12 cellular contexts compared by ENCODE assay signal in the genomic region with DNA sequence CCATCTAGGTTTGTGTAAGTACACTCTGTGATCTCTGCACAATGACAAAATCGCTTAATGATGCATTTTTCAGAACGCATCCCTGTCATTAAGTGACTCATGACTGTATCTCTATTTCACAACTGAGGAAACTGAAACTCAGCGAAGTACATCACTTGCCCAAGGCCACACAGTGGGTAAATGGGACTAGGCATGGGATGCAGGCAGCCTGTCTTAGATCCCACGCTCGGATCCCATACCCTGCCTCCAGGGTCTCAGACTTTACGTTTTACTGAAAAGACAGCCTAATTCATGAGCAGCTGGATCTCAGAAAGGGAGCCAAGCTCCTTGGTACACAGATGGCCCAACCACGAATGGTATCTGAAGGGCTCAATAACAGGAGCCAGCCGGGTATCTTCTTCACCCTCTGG. TPM values are rescaled to one million over a fixed set of nuclear protein-coding genes. Genes with fewer than 3 reads are reported as not detected.
DNase-seq lines count a peak whose midpoint lies in the region; ATAC-seq and TF ChIP-seq lines count a peak whose summit lies in the region.
"Had no signal": no experiment of that assay in that cellular context is flagged by ENCODE, and none has a peak within 500 bp of the region (broad histone marks: within the 10 kb centered on the region; RNA-seq: fewer than 3 reads in every experiment).

No MANE protein-coding gene starts in this region.

- no peak for TF ChIP-seq POLR2A in stomach (IDR thresholded peaks at IDR 0.05)

- peak overlapping the region in 2 of 5 donors; percentile 4 to 96 for H3K27ac ChIP-seq in stomach

- no peak overlapping the region for H3K4me3 ChIP-seq in stomach

- 63 to 81% (median 76%) methylated on average over 8 of the region's 8 CpGs for WGBS in stomach, 5 donors

- no peak for TF ChIP-seq CTCF in stomach (IDR thresholded peaks at IDR 0.05)

- peaks cover 16 to 30% (median 29%) of the 10 kb centered on the region in 4 donors for H3K4me1 ChIP-seq in stomach

- H3K36me3 ChIP-seq in stomach, result no peaks in the 10 kb centered on the region

- intact Hi-C loops in stomach (cut with DNase I; ENCODE audit: low total_unique reads), result no loop called here

- ATAC-seq in GM21447 (IDR thresholded peaks at IDR 0.05; ENCODE audit: unreplicated experiment) (peak; percentile 13), HG02759 (IDR thresholded peaks at IDR 0.05; ENCODE audit: unreplicated experiment) (no peak), HG03432 (IDR thresholded peaks at IDR 0.05; ENCODE audit: unreplicated experiment) (no peak)
- ATAC-seq: sciatic nerve had no signal

- DNase-seq in CD1c-positive myeloid dendritic cell (ENCODE audit: extremely low spot score) (peak; percentile 86), SIG-M5 (lab: John Stamatoyannopoulos, UW) (peak; percentile 78), iris pigment epithelial cell (ENCODE audit: low read depth) (peak; percentile 80), stomach (no peak), NCI-H2081 (lab: John Stamatoyannopoulos, UW) (no peak)
- DNase-seq: dermis blood vessel endothelial cell, DMS53, NCI-H524 had no signal

- H3K27me3 ChIP-seq in stomach, result no peaks in the 10 kb centered on the region

- no peaks in the 10 kb centered on the region for H3K9me3 ChIP-seq in stomach

- no peak for TF ChIP-seq EP300 in stomach (IDR thresholded peaks at IDR 0.05)

RNA-seq across cellular contexts. Expression of gene MLEC, which starts 2.4 kb away (rescaled TPM):
- total RNA-seq in stomach, result 1,000 to 10,000 TPM in 1 of 5 donors, 10 to 100 TPM in 4; 22.2 to 1,695 (median 86.6) TPM
- polyA plus RNA-seq in stomach, result 10 to 100 TPM; 15.1 to 28.4 (median 17.1) TPM

RNA-seq across cellular contexts. Expression of gene UNC119B, which starts 25.7 kb away (rescaled TPM):
- 10 to 100 TPM in 4 of 5 donors, 1 to 10 TPM in 1; 8.2 to 26.8 (median 19.7) TPM for total RNA-seq in stomach
- polyA plus RNA-seq in stomach, result 10 to 100 TPM in 2 of 3 donors, 1 to 10 TPM in 1; 9.6 to 14.6 (median 12.5) TPM

RNA-seq across cellular contexts. Expression of gene ACADS, which starts 41.1 kb away (rescaled TPM):
- 100 to 1,000 TPM in 2 of 5 donors, 10 to 100 TPM in 3; 16.5 to 313 (median 28.5) TPM for total RNA-seq in stomach
- 10 to 100 TPM; 31.1 to 60.6 (median 46.3) TPM for polyA plus RNA-seq in stomach

RNA-seq across cellular contexts. Expression of gene CABP1, which starts 44.1 kb away (rescaled TPM):
- total RNA-seq in stomach, result 1 to 10 TPM in 2 of 5 donors, not detected in 3; 1.1 to 2.0 TPM
- 1 to 10 TPM; 1.5 to 2.4 (median 2.0) TPM for polyA plus RNA-seq in stomach

Comparison
In these comparisons a context has a peak if more than half of its experiments do, and no peak if none do; other contexts are left out.
1. DNase-seq: peak in CD1c-positive myeloid dendritic cell (single experiment), SIG-M5 (single experiment) and iris pigment epithelial cell (single experiment); none in stomach (single experiment) and NCI-H2081 (0 of 2).